In the genomic region with DNA sequence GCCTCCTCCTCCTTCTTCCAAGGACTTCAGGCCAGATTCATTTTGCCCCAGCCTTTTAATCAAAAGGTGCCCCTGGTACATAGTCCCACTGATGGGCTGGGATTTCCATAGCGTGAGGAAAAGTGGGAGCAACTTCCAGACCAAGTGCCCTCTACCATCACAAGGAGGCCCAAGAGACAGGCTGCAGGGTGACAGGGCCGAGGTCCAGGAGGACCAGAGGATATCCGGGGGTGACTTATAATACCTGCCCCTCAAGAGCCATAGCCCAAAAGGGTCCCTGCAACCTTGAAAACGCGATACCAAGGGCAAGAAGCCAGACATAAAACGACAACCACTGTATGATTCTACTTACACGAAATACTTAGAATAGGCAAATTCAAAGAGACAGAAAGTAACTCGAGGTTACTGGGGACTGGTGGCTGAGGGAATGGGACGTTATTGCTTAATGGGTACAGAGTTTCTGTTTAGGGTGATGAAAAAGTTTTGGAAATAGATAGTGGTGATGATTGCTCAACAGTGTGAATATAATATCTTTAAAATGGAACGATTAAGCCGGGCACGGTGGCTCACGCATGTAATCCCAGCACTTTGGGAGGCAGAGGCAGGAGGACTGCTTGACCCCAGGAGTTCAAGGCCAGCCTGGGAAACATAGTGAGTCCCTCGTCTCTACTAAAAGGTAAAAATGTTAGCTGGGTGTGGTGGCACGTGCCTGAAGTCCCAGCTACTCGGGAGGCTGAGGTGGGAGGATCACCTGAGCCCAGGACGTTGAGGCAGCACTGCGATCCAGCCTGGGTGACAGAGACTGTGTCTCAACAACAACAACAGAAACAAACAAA, we compare ENCODE assay signal across 18 cellular contexts.
DNase-seq lines count a peak whose midpoint lies in the region; ATAC-seq and TF ChIP-seq lines count a peak whose summit lies in the region.
"Had no signal": no experiment of that assay in that cellular context is flagged by ENCODE, and none has a peak within 500 bp of the region (broad histone marks: within the 10 kb centered on the region; RNA-seq: fewer than 3 reads in every experiment).

No MANE protein-coding gene starts in this region.

- peak overlapping the region; percentile 54 for H3K4me3 Mint-ChIP-seq in activated naive CD4-positive, alpha-beta T cell treated with anti-CD3 and anti-CD28 coated beads, Interleukin-2, amount 10 ng/mL, durations not matched to agents 7 days and 5 days
- peak overlapping the region; percentile 75 for H3K4me3 Mint-ChIP-seq in T-helper 17 cell
- no peak overlapping the region for H3K4me3 Mint-ChIP-seq in glutamatergic neuron (ENCODE audit: unreplicated experiment)
- H3K4me3 Mint-ChIP-seq: stimulated activated memory B cell treated with anti-CD40 and anti-IgM and Interleukin-4, amounts not matched to agents 10 μg/mL and 1 μg/mL and 100 μg/mL, for 72 hours had no signal

- no peak for DNase-seq in activated naive CD4-positive, alpha-beta T cell treated with anti-CD3 and anti-CD28 coated beads, Interleukin-2, amount 10 ng/mL, durations not matched to agents 7 days and 5 days
- DNase-seq in activated naive CD4-positive, alpha-beta T cell (lab: John Stamatoyannopoulos, UW) = no peak
- DNase-seq in T-helper 17 cell (no peak), glutamatergic neuron (peak; percentile 8), NCI-H69 (lab: John Stamatoyannopoulos, UW) (no peak), tibial nerve (ENCODE audit: low spot score in 2 of 2) (no peak), ascending aorta (ENCODE audit: low spot score in 2 of 2) (no peak), hepatocyte (ENCODE audit: low spot score) (no peak)
- DNase-seq: activated CD4-positive, CD25-positive, alpha-beta regulatory T cell; activated CD8-positive, alpha-beta memory T cell treated with anti-CD3 and anti-CD28 coated beads, Interleukin-2, amount 50 U/mL, for 4 hours; foreskin fibroblast; GF-D8; IMR-90; left ventricle myocardium superior; NCI-H1092 treated with DMSO at 0.1 percent for 48 hours; small intestine; T-helper 2 cell had no signal

- CTCF ChIA-PET in activated naive CD4-positive, alpha-beta T cell treated with anti-CD3 and anti-CD28 coated beads, Interleukin-2, amount 10 ng/mL, durations not matched to agents 7 days and 5 days (lab: Charles Lee) = no interaction called here

- H3K27ac ChIP-seq in tibial nerve = no peak overlapping the region
- no peak overlapping the region for H3K27ac ChIP-seq in ascending aorta
- no peak overlapping the region for H3K27ac ChIP-seq in hepatocyte

- H4K20me1 ChIP-seq in hepatocyte (ENCODE audit: insufficient read depth, poor library complexity, severe bottlenecking) = no peaks in the 10 kb centered on the region

- no peak for TF ChIP-seq EP300 in tibial nerve (IDR thresholded peaks at IDR 0.05)

- H3K9me2 ChIP-seq in hepatocyte (replicated peaks; ENCODE audit: insufficient read depth) = no peaks in the 10 kb centered on the region

- H3K4me2 ChIP-seq in hepatocyte = no peak overlapping the region

- H3K27me3 Mint-ChIP-seq in activated naive CD4-positive, alpha-beta T cell treated with anti-CD3 and anti-CD28 coated beads, Interleukin-2, amount 10 ng/mL, durations not matched to agents 7 days and 5 days = no peaks in the 10 kb centered on the region
- H3K27me3 Mint-ChIP-seq in T-helper 17 cell (no peaks in the 10 kb centered on the region), glutamatergic neuron (ENCODE audit: unreplicated experiment) (peaks cover 23% of the 10 kb centered on the region)
- H3K27me3 Mint-ChIP-seq: stimulated activated memory B cell treated with anti-CD40 and anti-IgM and Interleukin-4, amounts not matched to agents 10 μg/mL and 1 μg/mL and 100 μg/mL, for 72 hours had no signal

- H3K9me3 Mint-ChIP-seq in activated naive CD4-positive, alpha-beta T cell treated with anti-CD3 and anti-CD28 coated beads, Interleukin-2, amount 10 ng/mL, durations not matched to agents 7 days and 5 days = no peaks in the 10 kb centered on the region
- H3K9me3 Mint-ChIP-seq in glutamatergic neuron (ENCODE audit: unreplicated experiment) = peaks cover 28% of the 10 kb centered on the region
- H3K9me3 Mint-ChIP-seq: stimulated activated memory B cell treated with anti-CD40 and anti-IgM and Interleukin-4, amounts not matched to agents 10 μg/mL and 1 μg/mL and 100 μg/mL, for 72 hours had no signal

- peaks cover 0 to 17% (median 7%) of the 10 kb centered on the region in 4 donors for H3K4me1 ChIP-seq in tibial nerve
- no peaks in the 10 kb centered on the region for H3K4me1 ChIP-seq in ascending aorta
- peaks cover 34% of the 10 kb centered on the region for H3K4me1 ChIP-seq in hepatocyte (ENCODE audit: insufficient read depth)

- no peak for ATAC-seq in T-helper 17 cell
- ATAC-seq: left ventricle myocardium superior; stimulated activated memory B cell treated with anti-CD40 and anti-IgM and Interleukin-4, amounts not matched to agents 10 μg/mL and 1 μg/mL and 100 μg/mL, for 72 hours had no signal

- no peak overlapping the region for H2AFZ ChIP-seq in hepatocyte

- WGBS in tibial nerve, 2 donors = 89 to 92% methylated on average over 18 of the region's 18 CpGs
- 92% methylated on average over 18 of the region's 18 CpGs for WGBS in hepatocyte (ENCODE audit: low lambda C conversion rate, missing lambda C conversion rate)

- H3K9me3 ChIP-seq in T-helper 17 cell (ENCODE audit: control insufficient read depth, low read length, poor library complexity, severe bottlenecking) (no peaks in the 10 kb centered on the region), tibial nerve (no peaks in the 10 kb centered on the region), ascending aorta (no peaks in the 10 kb centered on the region), hepatocyte (ENCODE audit: low read depth) (no peaks in the 10 kb centered on the region)

- H3K36me3 Mint-ChIP-seq in activated naive CD4-positive, alpha-beta T cell treated with anti-CD3 and anti-CD28 coated beads, Interleukin-2, amount 10 ng/mL, durations not matched to agents 7 days and 5 days = peaks cover 63% of the 10 kb centered on the region
- H3K36me3 Mint-ChIP-seq in T-helper 17 cell (ENCODE audit: low read depth) (peaks cover 8% of the 10 kb centered on the region), glutamatergic neuron (ENCODE audit: unreplicated experiment) (peaks cover 25% of the 10 kb centered on the region)

- no peak overlapping the region for H3K4me3 ChIP-seq in tibial nerve
- no peak overlapping the region for H3K4me3 ChIP-seq in ascending aorta
- H3K4me3 ChIP-seq in hepatocyte = no peak overlapping the region

- H3K79me2 ChIP-seq in hepatocyte = no peaks in the 10 kb centered on the region

- TF ChIP-seq POLR2A in tibial nerve (IDR thresholded peaks at IDR 0.05) = no peak

- no peak overlapping the region for H3K27ac Mint-ChIP-seq in activated naive CD4-positive, alpha-beta T cell treated with anti-CD3 and anti-CD28 coated beads, Interleukin-2, amount 10 ng/mL, durations not matched to agents 7 days and 5 days
- H3K27ac Mint-ChIP-seq in T-helper 17 cell (peak overlapping the region; percentile 98), glutamatergic neuron (ENCODE audit: unreplicated experiment) (no peak overlapping the region)
- H3K27ac Mint-ChIP-seq: stimulated activated memory B cell treated with anti-CD40 and anti-IgM and Interleukin-4, amounts not matched to agents 10 μg/mL and 1 μg/mL and 100 μg/mL, for 72 hours had no signal

- TF ChIP-seq CTCF in glutamatergic neuron (IDR thresholded peaks at IDR 0.05; ENCODE audit: partially characterized antibody, unreplicated experiment) = no peak
- TF ChIP-seq CTCF in tibial nerve (IDR thresholded peaks at IDR 0.05) = no peak
- TF ChIP-seq CTCF in ascending aorta (IDR thresholded peaks at IDR 0.05) = no peak
- no peak for TF ChIP-seq CTCF in hepatocyte (IDR thresholded peaks at IDR 0.05; ENCODE audit: poor library complexity)

- H3K27me3 ChIP-seq in tibial nerve = no peaks in the 10 kb centered on the region
- no peaks in the 10 kb centered on the region for H3K27me3 ChIP-seq in ascending aorta
- no peaks in the 10 kb centered on the region for H3K27me3 ChIP-seq in hepatocyte

- H3K36me3 ChIP-seq in tibial nerve (no peaks in the 10 kb centered on the region), ascending aorta (no peaks in the 10 kb centered on the region), hepatocyte (replicated peaks; ENCODE audit: insufficient read depth, low read depth) (no peaks in the 10 kb centered on the region)

- intact Hi-C loops in ascending aorta (cut with DNase I) = no loop called here

- H3K4me1 Mint-ChIP-seq in activated naive CD4-positive, alpha-beta T cell treated with anti-CD3 and anti-CD28 coated beads, Interleukin-2, amount 10 ng/mL, durations not matched to agents 7 days and 5 days = peaks cover 89% of the 10 kb centered on the region
- H3K4me1 Mint-ChIP-seq in T-helper 17 cell (peaks cover 59% of the 10 kb centered on the region), glutamatergic neuron (ENCODE audit: low read depth, unreplicated experiment) (peaks cover 18% of the 10 kb centered on the region)
